24 cellular contexts compared by ENCODE assay signal in the genomic region with DNA sequence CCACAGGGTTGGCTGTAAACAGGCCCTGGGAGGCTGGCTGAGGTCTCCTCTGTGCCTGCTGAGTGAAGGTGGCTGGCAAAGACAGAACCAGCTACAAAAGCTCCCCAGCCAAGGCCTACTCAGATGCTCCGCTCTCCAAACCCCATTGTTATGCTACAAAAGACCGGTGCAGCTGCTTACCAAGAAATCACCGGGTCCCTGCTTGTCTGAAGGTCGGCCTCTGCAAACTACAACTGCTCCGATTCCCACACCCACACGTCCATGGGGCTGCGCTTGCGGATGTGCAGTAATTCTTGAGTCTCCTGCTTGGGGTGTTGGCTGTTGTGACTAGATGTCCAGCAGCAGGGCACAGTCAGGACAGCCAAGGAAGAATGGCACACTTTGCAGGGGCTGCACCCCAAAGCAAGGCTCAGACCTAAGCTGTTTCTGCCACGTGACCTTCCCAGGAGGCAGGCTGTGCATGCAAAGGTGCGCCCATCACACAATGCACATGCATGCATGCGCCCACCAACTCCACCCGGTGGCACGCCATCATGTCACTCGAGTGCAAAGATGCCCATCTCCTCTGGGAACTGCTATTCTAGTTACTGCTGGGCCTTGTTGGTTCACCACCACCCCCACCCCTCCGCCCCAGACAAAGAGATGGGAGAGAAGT.
"Had no signal": no experiment of that assay in that cellular context is flagged by ENCODE, and none has a peak within 500 bp of the region (broad histone marks: within the 10 kb centered on the region; RNA-seq: fewer than 3 reads in every experiment).

No MANE protein-coding gene starts in this region.

- H3K36me3 Mint-ChIP-seq: activated naive CD8-positive, alpha-beta T cell; naive thymus-derived CD4-positive, alpha-beta T cell had no signal

- H3K4me3 ChIP-seq: adrenal gland, esophagus muscularis mucosa, gastrocnemius medialis, ovary, psoas muscle, right atrium auricular region, thyroid gland, vagina had no signal

- H3K4me1 ChIP-seq: adrenal gland, esophagus muscularis mucosa, gastrocnemius medialis, psoas muscle, right atrium auricular region, thyroid gland, vagina had no signal

- H3K9me3 ChIP-seq: adrenal gland, esophagus muscularis mucosa, gastrocnemius medialis, ovary, psoas muscle, thyroid gland, vagina had no signal

- H3K4me1 Mint-ChIP-seq: activated B cell treated with CpG ODN at 0.5 μM for 24 hours, neural crest cell, T-helper 17 cell had no signal

- DNase-seq: activated B cell treated with CpG ODN at 0.5 μM for 24 hours; activated CD4-positive, alpha-beta T cell treated with anti-CD3 and anti-CD28 coated beads for 48 hours; activated CD8-positive, alpha-beta T cell treated with anti-CD3 and anti-CD28 coated beads for 36 hours; activated naive CD4-positive, alpha-beta T cell; activated T-cell treated with anti-CD3 and anti-CD28 coated beads, Interleukin-2, amount 50 U/mL, for 4 hours; central memory CD4-positive, alpha-beta T cell; gastrocnemius medialis; hypothalamus; mesendoderm; naive thymus-derived CD4-positive, alpha-beta T cell; psoas muscle; stimulated activated CD4-positive, alpha-beta T cell treated with anti-CD3 and anti-CD28 coated beads, Interleukin-12 subunit alpha, Interleukin-12 subunit beta, amount 100 ng/mL, for 4 hours; substantia nigra; T-helper 17 cell; thyroid gland had no signal

- H3K27ac Mint-ChIP-seq: activated B cell treated with CpG ODN at 0.5 μM for 24 hours; activated CD8-positive, alpha-beta T cell treated with anti-CD3 and anti-CD28 coated beads for 36 hours; activated naive CD8-positive, alpha-beta T cell; activated T-helper 2 cell treated with anti-CD3 and anti-CD28 coated beads, Interferon-gamma antibody, Interleukin-2, Interleukin-4, amounts not matched to agents 10 μg/mL and 5 μg/mL and 100 μg/mL, durations not matched to agents 14 hours and 24 hours and 36 hours; stimulated activated naive CD8-positive, alpha-beta T cell treated with anti-CD3 and anti-CD28 coated beads, Interleukin-15, Interleukin-2, amounts not matched to agents 100 ng/mL and 50 ng/mL, for 24 hours; T-helper 17 cell had no signal

- ATAC-seq: activated CD8-positive, alpha-beta T cell treated with anti-CD3 and anti-CD28 coated beads for 36 hours; activated T-cell treated with anti-CD3 and anti-CD28 coated beads, Interleukin-2, amount 50 U/mL, for 4 hours; gastrocnemius medialis; naive thymus-derived CD4-positive, alpha-beta T cell; psoas muscle; T-helper 17 cell had no signal

- H3K27me3 ChIP-seq: adrenal gland, esophagus muscularis mucosa, gastrocnemius medialis, ovary, right atrium auricular region, thyroid gland, vagina had no signal

- H3K4me3 Mint-ChIP-seq: activated B cell treated with CpG ODN at 0.5 μM for 24 hours; activated CD8-positive, alpha-beta T cell treated with anti-CD3 and anti-CD28 coated beads for 36 hours; activated naive CD8-positive, alpha-beta T cell; activated T-cell treated with anti-CD3 and anti-CD28 coated beads, Interleukin-2, amount 50 U/mL, for 4 hours; naive thymus-derived CD4-positive, alpha-beta T cell; neural crest cell; stimulated activated naive CD8-positive, alpha-beta T cell treated with anti-CD3 and anti-CD28 coated beads, Interleukin-15, Interleukin-2, amounts not matched to agents 100 ng/mL and 50 ng/mL, for 24 hours; T-helper 17 cell had no signal

- H3K9me3 Mint-ChIP-seq: activated CD8-positive, alpha-beta T cell treated with anti-CD3 and anti-CD28 coated beads for 36 hours; activated T-cell treated with anti-CD3 and anti-CD28 coated beads, Interleukin-2, amount 50 U/mL, for 4 hours; activated T-helper 2 cell treated with anti-CD3 and anti-CD28 coated beads, Interferon-gamma antibody, Interleukin-2, Interleukin-4, amounts not matched to agents 10 μg/mL and 5 μg/mL and 100 μg/mL, durations not matched to agents 14 hours and 24 hours and 36 hours; neural crest cell; stimulated activated naive CD8-positive, alpha-beta T cell treated with anti-CD3 and anti-CD28 coated beads, Interleukin-15, Interleukin-2, amounts not matched to agents 100 ng/mL and 50 ng/mL, for 24 hours had no signal

- H3K27ac ChIP-seq: adrenal gland, esophagus muscularis mucosa, gastrocnemius medialis, ovary, psoas muscle, right atrium auricular region, thyroid gland, vagina had no signal

- H3K36me3 ChIP-seq: adrenal gland, esophagus muscularis mucosa, gastrocnemius medialis, ovary, right atrium auricular region, thyroid gland, vagina had no signal

- H3K27me3 Mint-ChIP-seq: activated CD8-positive, alpha-beta T cell treated with anti-CD3 and anti-CD28 coated beads for 36 hours; stimulated activated naive CD8-positive, alpha-beta T cell treated with anti-CD3 and anti-CD28 coated beads, Interleukin-15, Interleukin-2, amounts not matched to agents 100 ng/mL and 50 ng/mL, for 24 hours had no signal
